ENCODE assay signal across 15 cellular contexts in genomic region chr6:13079096-13079758, GRCh38.
"Had no signal": no experiment of that assay in that cellular context is flagged by ENCODE, and none has a peak within 500 bp of the region (broad histone marks: within the 10 kb centered on the region; RNA-seq: fewer than 3 reads in every experiment).

No MANE protein-coding gene starts in this region.

- DNase-seq: activated CD4-positive, alpha-beta T cell treated with anti-CD3 and anti-CD28 coated beads, Interleukin-2, amount 50 U/mL, for 1 hour; amniotic stem cell; esophagus squamous epithelium; foreskin melanocyte; head of caudate nucleus; islet precursor cell; mesenchymal stem cell; nucleus accumbens; right lobe of liver; spleen; stimulated activated CD4-positive, alpha-beta T cell treated with anti-CD3 and anti-CD28 coated beads, Interleukin-1b, Interleukin-23, amount 100 ng/mL, for 48 hours had no signal

- H3K27ac ChIP-seq: breast epithelium, esophagus squamous epithelium, right lobe of liver, spleen had no signal

- H3K4me1 ChIP-seq: breast epithelium, esophagus squamous epithelium, right lobe of liver had no signal

- H3K36me3 ChIP-seq: breast epithelium, esophagus squamous epithelium, right lobe of liver, spleen had no signal

- H3K27me3 ChIP-seq: breast epithelium, esophagus squamous epithelium, right lobe of liver, spleen had no signal

- H3K4me3 ChIP-seq: breast epithelium, esophagus squamous epithelium, right lobe of liver, spleen had no signal

- H3K9me3 ChIP-seq: breast epithelium, esophagus squamous epithelium, right lobe of liver, spleen had no signal

- ATAC-seq: left lobe of liver; natural killer cell treated with Interleukin-12 subunit alpha and Interleukin-12 subunit beta and Interleukin-15 and Interleukin-18, amount 100 ng/mL, for 72 hours; right lobe of liver; stimulated activated memory B cell treated with anti-CD40 and anti-IgM and Interleukin-4, amounts not matched to agents 10 μg/mL and 1 μg/mL and 100 μg/mL, for 72 hours had no signal
